30 cellular contexts compared by ENCODE assay signal in genomic region chr17:54749157-54749556, GRCh38.
DNase-seq lines count a peak whose midpoint lies in the region; ATAC-seq, FAIRE-seq and TF ChIP-seq lines count a peak whose summit lies in the region.
"Had no signal": no experiment of that assay in that cellular context is flagged by ENCODE, and none has a peak within 500 bp of the region (broad histone marks: within the 10 kb centered on the region; RNA-seq: fewer than 3 reads in every experiment).

No MANE protein-coding gene starts in this region.

- no peak for FAIRE-seq in keratinocyte (lab: Jason Lieb, UNC)
- FAIRE-seq: A549, GM12892, pancreas, TTC549 had no signal

- H3K23me2 ChIP-seq in H9 (ENCODE audit: insufficient read length, low read depth, low read length, poor library complexity, severe bottlenecking): no peaks in the 10 kb centered on the region

- TF ChIP-seq CTCF in H9 (conservative IDR thresholded peaks at IDR 0.05): peak; percentile 64
- TF ChIP-seq CTCF in VCaP (conservative IDR thresholded peaks at IDR 0.05): peak; percentile 26; the same call in 1 of the 2 replicates
- TF ChIP-seq CTCF in keratinocyte (optimal IDR thresholded peaks at IDR 0.05 in 1 of 3, IDR thresholded peaks at IDR 0.05 in 1 of 3, conservative IDR thresholded peaks at IDR 0.05 in 1 of 3; ENCODE audit: extremely low read depth in 1 of 3, insufficient read depth in 2 of 3, low read length in 3 of 3): peak in 2 of 3 experiments; percentile 57 to 76

- H3K23ac ChIP-seq in H9 (ENCODE audit: insufficient read length, low read depth, low read length): no peak overlapping the region

- H3K9me1 ChIP-seq in keratinocyte (ENCODE audit: control insufficient read depth, extremely low read depth, insufficient read depth, low read length): no peaks in the 10 kb centered on the region

- no peak overlapping the region for H2BK20ac ChIP-seq in H9 (ENCODE audit: low read depth, low read length, poor library complexity, severe bottlenecking)

- dilution Hi-C loops in keratinocyte (cut with MboI; ENCODE audit: extremely low pct_ligation_motif_present, low sequenced_read_pairs): no loop called here

- WGBS in H9 (ENCODE audit: extremely low coverage, insufficient read length, low lambda C conversion rate): no CpG with 5 or more reads among the region's 1 CpG

- no peak overlapping the region; a peak in 1 of 5 replicates for H3K4me3 Mint-ChIP-seq in H9
- H3K4me3 Mint-ChIP-seq: activated CD4-positive, alpha-beta T cell treated with anti-CD3 and anti-CD28 coated beads for 36 hours; HFFc6; immature natural killer cell; nephron; stimulated activated naive B cell treated with anti-CD40 and anti-IgM and Interleukin-4, amounts not matched to agents 10 μg/mL and 1 μg/mL and 100 μg/mL, for 72 hours; T-cell had no signal

- no peak overlapping the region for H3K27ac Mint-ChIP-seq in H9
- H3K27ac Mint-ChIP-seq: activated CD4-positive, alpha-beta T cell treated with anti-CD3 and anti-CD28 coated beads for 36 hours; HFFc6; immature natural killer cell; nephron; stimulated activated naive B cell treated with anti-CD40 and anti-IgM and Interleukin-4, amounts not matched to agents 10 μg/mL and 1 μg/mL and 100 μg/mL, for 72 hours; T-cell had no signal

- H2BK15ac ChIP-seq in H9 (ENCODE audit: low read depth, low read length): no peak overlapping the region

- H3K27me3 Mint-ChIP-seq in H9 (ENCODE audit: low read depth): no peaks in the 10 kb centered on the region; the same call in none of the 2 replicates
- H3K27me3 Mint-ChIP-seq: stimulated activated naive B cell treated with anti-CD40 and anti-IgM and Interleukin-4, amounts not matched to agents 10 μg/mL and 1 μg/mL and 100 μg/mL, for 72 hours; T-cell had no signal

- H3K27ac ChIP-seq in H9 (ENCODE audit: insufficient read length, low read depth, low read length) (no peak overlapping the region), VCaP (no peak overlapping the region), keratinocyte (ENCODE audit: control insufficient read depth, insufficient read depth, low read length) (no peak overlapping the region)
- H3K27ac ChIP-seq: A549, epithelial cell of prostate, HL-60, pancreas, right atrium auricular region, suprapubic skin, uterus had no signal

- H3K4me3 ChIP-seq in keratinocyte (ENCODE audit: control insufficient read depth in 2 of 3, extremely low read depth in 1 of 3, insufficient read depth in 2 of 3, low read depth in 1 of 3, low read length in 3 of 3): no peak overlapping the region
- H3K4me3 ChIP-seq: A549, pancreas, right atrium auricular region, suprapubic skin, uterus had no signal

- H3K36me3 ChIP-seq in keratinocyte (ENCODE audit: control insufficient read depth in 2 of 2, extremely low read depth in 1 of 2, insufficient read depth in 2 of 2, low read length in 2 of 2): no peaks in the 10 kb centered on the region
- H3K36me3 ChIP-seq: pancreas, right atrium auricular region, suprapubic skin, uterus had no signal

- H3K9ac ChIP-seq in H9 (ENCODE audit: extremely low read depth, insufficient read length, low read length): no peak overlapping the region
- no peak overlapping the region for H3K9ac ChIP-seq in keratinocyte (ENCODE audit: control insufficient read depth, extremely low read depth, insufficient read depth, low read length)

- H3K18ac ChIP-seq in H9 (ENCODE audit: insufficient read length, low read depth, low read length): no peak overlapping the region

- H2AFZ ChIP-seq in H9 (ENCODE audit: low read length) (no peak overlapping the region), keratinocyte (ENCODE audit: control insufficient read depth, low read length) (no peak overlapping the region)

- H4K8ac ChIP-seq in H9 (replicated peaks; ENCODE audit: insufficient read length, low read depth, low read length): no peak overlapping the region

- no peak overlapping the region for H2BK120ac ChIP-seq in H9 (ENCODE audit: low read depth, low read length, poor library complexity, severe bottlenecking)

- H3K9me3 Mint-ChIP-seq in H9: peaks cover 29 to 35% of the 10 kb centered on the region in 2 experiments

- H3K56ac ChIP-seq in H9 (ENCODE audit: insufficient read length, low read depth, low read length): no peak overlapping the region

- H3K79me2 ChIP-seq in H9 (ENCODE audit: insufficient read depth, low read length): no peaks in the 10 kb centered on the region
- no peaks in the 10 kb centered on the region for H3K79me2 ChIP-seq in keratinocyte (ENCODE audit: control insufficient read depth, insufficient read depth, low read length)

- no peak overlapping the region for H2BK12ac ChIP-seq in H9 (ENCODE audit: insufficient read length, low read depth, low read length)

- no peak overlapping the region for H2BK5ac ChIP-seq in H9 (ENCODE audit: insufficient read length, low read length)

- no peaks in the 10 kb centered on the region for H3K4me1 ChIP-seq in H9 (ENCODE audit: insufficient read depth, low read length)
- H3K4me1 ChIP-seq in keratinocyte (ENCODE audit: control insufficient read depth, extremely low read depth, insufficient read depth, low read length): no peaks in the 10 kb centered on the region
- H3K4me1 ChIP-seq: A549, pancreas, right atrium auricular region, suprapubic skin, uterus had no signal

- no peak for ATAC-seq in GM18498 (IDR thresholded peaks at IDR 0.05; ENCODE audit: unreplicated experiment)
- ATAC-seq: A549; activated CD4-positive, alpha-beta T cell treated with anti-CD3 and anti-CD28 coated beads for 36 hours; left ventricle myocardium superior; pancreas; stimulated activated naive B cell treated with anti-CD40 and anti-IgM and Interleukin-4, amounts not matched to agents 10 μg/mL and 1 μg/mL and 100 μg/mL, for 72 hours; T-cell had no signal

- peaks cover 16 to 37% (median 19%) of the 10 kb centered on the region in 3 experiments for H3K36me3 Mint-ChIP-seq in H9 (ENCODE audit: insufficient read depth in 1 of 3, low read depth in 3 of 3)
- H3K36me3 Mint-ChIP-seq: immature natural killer cell, T-cell had no signal

- no peak overlapping the region for H3K4ac ChIP-seq in H9 (ENCODE audit: low read depth, low read length)

- no peaks in the 10 kb centered on the region for H3K9me3 ChIP-seq in H9 (ENCODE audit: control insufficient read depth, low read depth, low read length)
- H3K9me3 ChIP-seq in keratinocyte (ENCODE audit: control insufficient read depth, low read depth, low read length): no peaks in the 10 kb centered on the region
- H3K9me3 ChIP-seq: pancreas, uterus had no signal

- H3K4me1 Mint-ChIP-seq in H9: peaks cover 9 to 12% of the 10 kb centered on the region in 2 experiments
- H3K4me1 Mint-ChIP-seq: activated CD4-positive, alpha-beta T cell treated with anti-CD3 and anti-CD28 coated beads for 36 hours; immature natural killer cell; nephron; stimulated activated naive B cell treated with anti-CD40 and anti-IgM and Interleukin-4, amounts not matched to agents 10 μg/mL and 1 μg/mL and 100 μg/mL, for 72 hours; T-cell had no signal

- DNase-seq in NCI-H2171 treated with DMSO at 0.1 percent for 48 hours (lab: John Stamatoyannopoulos, UW) (peak; percentile 5), NCI-H2171 (lab: John Stamatoyannopoulos, UW) (no peak), H9 (peak; percentile 79), keratinocyte (ENCODE audit: low read depth, low spot score) (no peak), DMS114 treated with DMSO at 0.1 percent for 48 hours (lab: John Stamatoyannopoulos, UW; ENCODE audit: unreplicated experiment) (no peak)
- DNase-seq in NK-92 treated with Interleukin-12 subunit alpha and Interleukin-12 subunit beta, amount 100 ng/mL, for 24 hours (lab: John Stamatoyannopoulos, UW): no peak
- DNase-seq: activated CD4-positive, alpha-beta T cell treated with anti-CD3 and anti-CD28 coated beads for 36 hours; activated gamma-delta T cell; cerebellar nuclear complex; HFFc6; immature natural killer cell; left ventricle myocardium superior; NCI-H1436; NCI-H526 treated with DMSO at 0.1 percent for 48 hours; pancreas; Right ventricle myocardium superior; stimulated activated CD4-positive, alpha-beta T cell treated with anti-CD3 and anti-CD28 coated beads, Interleukin-4, amount 100 ng/mL, for 24 hours; stimulated activated naive B cell treated with anti-CD40 and anti-IgM and Interleukin-4, amounts not matched to agents 10 μg/mL and 1 μg/mL and 100 μg/mL, for 72 hours; T-cell; uterus had no signal

- H4K20me1 ChIP-seq in H9 (ENCODE audit: control insufficient read depth, insufficient read depth, insufficient read length): no peaks in the 10 kb centered on the region
- H4K20me1 ChIP-seq in keratinocyte (ENCODE audit: control insufficient read depth, extremely low read depth, insufficient read depth, low read length): no peaks in the 10 kb centered on the region

- no peaks in the 10 kb centered on the region for H3K79me1 ChIP-seq in H9 (ENCODE audit: insufficient read depth, low read depth, low read length, poor library complexity, severe bottlenecking)

- H4K91ac ChIP-seq in H9 (ENCODE audit: insufficient read length, low read depth, low read length): no peak overlapping the region

- H3K27me3 ChIP-seq in H9 (ENCODE audit: insufficient read depth, low read length): no peaks in the 10 kb centered on the region
- no peaks in the 10 kb centered on the region for H3K27me3 ChIP-seq in keratinocyte (ENCODE audit: control insufficient read depth, extremely low read depth, insufficient read depth, low read length)
- H3K27me3 ChIP-seq: pancreas, right atrium auricular region, suprapubic skin, uterus had no signal

- no peak overlapping the region for H4K5ac ChIP-seq in H9 (ENCODE audit: insufficient read length, low read depth, low read length)

- H3K4me2 ChIP-seq in H9 (ENCODE audit: insufficient read depth, insufficient read length, low read length) (no peak overlapping the region), keratinocyte (ENCODE audit: control insufficient read depth, extremely low read depth, insufficient read depth, low read depth, low read length) (no peak overlapping the region)
- H3K4me2 ChIP-seq: A549 had no signal

- H3K14ac ChIP-seq in H9 (ENCODE audit: insufficient read depth, low read length): no peak overlapping the region

- no peak overlapping the region for H2AK5ac ChIP-seq in H9 (ENCODE audit: insufficient read length, low read length)

- H3T11ph ChIP-seq in H9 (ENCODE audit: low read length): no peak overlapping the region

Comparison
In these comparisons a context has a peak if more than half of its experiments do, and no peak if none do; other contexts are left out.
1. DNase-seq: peak in NCI-H2171 treated with DMSO at 0.1 percent for 48 hours (single experiment) and H9 (single experiment); none in NCI-H2171 (single experiment), keratinocyte (single experiment), DMS114 treated with DMSO at 0.1 percent for 48 hours (single experiment) and NK-92 treated with Interleukin-12 subunit alpha and Interleukin-12 subunit beta, amount 100 ng/mL, for 24 hours (single experiment).
2. Peak in every context shown above with its lines, with median percentiles within 50 percentile points of each other: CTCF ChIP-seq.